ENCODE assay signal across 1 cellular context in the genomic region with DNA sequence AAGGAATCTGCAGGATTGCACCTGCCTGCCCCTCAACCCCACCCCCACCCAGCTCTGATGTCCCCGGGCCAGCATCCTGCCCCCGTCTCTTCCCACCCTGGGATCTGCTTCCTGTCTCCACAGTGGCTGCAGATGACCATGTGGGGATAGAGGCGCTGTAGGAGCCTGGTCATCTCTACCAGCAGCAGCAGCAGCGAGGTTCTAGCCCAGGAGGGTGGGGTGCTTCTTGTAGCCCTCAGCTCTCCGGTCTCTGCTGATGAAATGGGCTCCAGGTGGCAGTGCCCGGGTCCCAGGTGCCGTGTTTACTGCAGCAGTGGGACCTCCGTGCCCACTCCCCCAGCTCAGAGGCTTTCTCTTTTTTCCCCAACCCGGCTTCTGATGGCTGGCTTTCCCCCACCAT.
TF ChIP-seq lines count a peak whose summit lies in the region.

No MANE protein-coding gene starts in this region.

TF ChIP-seq in K562, 482 proteins besides CTCF, POLR2A, EP300 and RAD21:
- TF ChIP-seq MED1 (CRISPR knock-in tag; IDR thresholded peaks at IDR 0.05; ENCODE audit: borderline replicate concordance) (no peak), CGGBP1 (CRISPR knock-in tag; IDR thresholded peaks at IDR 0.05) (no peak), CREB3L1 (IDR thresholded peaks at IDR 0.05; ENCODE audit: borderline replicate concordance, low read depth) (peak; percentile 50; the same call in 1 of the 2 replicates)
